Comparison of ENCODE assay signal across 8 cellular contexts in genomic region chr1:150765229-150765976, GRCh38. TPM values are rescaled to one million over a fixed set of nuclear protein-coding genes. Genes with fewer than 3 reads are reported as not detected.
DNase-seq lines count a peak whose midpoint lies in the region; ATAC-seq and TF ChIP-seq lines count a peak whose summit lies in the region.

Gene CTSS, minus strand, starts transcription at chr1:150765778. Its CDS starts 1,015 bp downstream, at chr1:150764763.

- in situ Hi-C loops in KBM-7 (cut with MboI; ENCODE audit: low pct_unique_long_range_greater_than_20kb, low sequenced_read_pairs) = no loop called here

- no peaks in the 10 kb centered on the region for H3K9me3 ChIP-seq in left ventricle myocardium inferior (replicated peaks)

- no peaks in the 10 kb centered on the region for H3K27me3 ChIP-seq in left ventricle myocardium inferior (ENCODE audit: low read depth)

- H3K4me1 ChIP-seq in left ventricle myocardium inferior = peaks cover 8% of the 10 kb centered on the region

- H3K27ac Mint-ChIP-seq in activated T-helper 1 cell treated with anti-CD3 and anti-CD28 coated beads, Interleukin-12 subunit alpha, Interleukin-12 subunit beta, Interleukin-2, Interleukin-4 antibody, amounts not matched to agents 30 ng/mL and 10 ng/mL and 1 ng/mL, durations not matched to agents 14 hours and 24 hours and 36 hours = peak within 1 kb of the TSS; percentile 94
- peak within 1 kb of the TSS; percentile 95 for H3K27ac Mint-ChIP-seq in stimulated activated effector memory CD8-positive, alpha-beta T cell treated with anti-CD3 and anti-CD28 coated beads, Interleukin-12 subunit alpha, Interleukin-12 subunit beta, amount 100 ng/mL, for 72 hours

- H3K27me3 Mint-ChIP-seq in activated T-helper 1 cell treated with anti-CD3 and anti-CD28 coated beads, Interleukin-12 subunit alpha, Interleukin-12 subunit beta, Interleukin-2, Interleukin-4 antibody, amounts not matched to agents 30 ng/mL and 10 ng/mL and 1 ng/mL, durations not matched to agents 14 hours and 24 hours and 36 hours (ENCODE audit: insufficient read depth) = peaks cover 13% of the 10 kb centered on the region

- ATAC-seq in GM21526 (IDR thresholded peaks at IDR 0.05; ENCODE audit: low FRiP score, unreplicated experiment) = peak; percentile 73
- ATAC-seq in stimulated activated effector memory CD8-positive, alpha-beta T cell treated with anti-CD3 and anti-CD28 coated beads, Interleukin-12 subunit alpha, Interleukin-12 subunit beta, amount 100 ng/mL, for 72 hours = peak; percentile 96

- H3K27ac ChIP-seq in left ventricle myocardium inferior (replicated peaks) = peak within 1 kb of the TSS; percentile 69

- peaks cover 2% of the 10 kb centered on the region for H3K9me3 Mint-ChIP-seq in activated T-helper 1 cell treated with anti-CD3 and anti-CD28 coated beads, Interleukin-12 subunit alpha, Interleukin-12 subunit beta, Interleukin-2, Interleukin-4 antibody, amounts not matched to agents 30 ng/mL and 10 ng/mL and 1 ng/mL, durations not matched to agents 14 hours and 24 hours and 36 hours
- H3K9me3 Mint-ChIP-seq in stimulated activated effector memory CD8-positive, alpha-beta T cell treated with anti-CD3 and anti-CD28 coated beads, Interleukin-12 subunit alpha, Interleukin-12 subunit beta, amount 100 ng/mL, for 72 hours = no peaks in the 10 kb centered on the region

- peaks cover 40% of the 10 kb centered on the region for H3K4me1 Mint-ChIP-seq in activated T-helper 1 cell treated with anti-CD3 and anti-CD28 coated beads, Interleukin-12 subunit alpha, Interleukin-12 subunit beta, Interleukin-2, Interleukin-4 antibody, amounts not matched to agents 30 ng/mL and 10 ng/mL and 1 ng/mL, durations not matched to agents 14 hours and 24 hours and 36 hours (ENCODE audit: low read depth)
- peaks cover 48% of the 10 kb centered on the region for H3K4me1 Mint-ChIP-seq in stimulated activated effector memory CD8-positive, alpha-beta T cell treated with anti-CD3 and anti-CD28 coated beads, Interleukin-12 subunit alpha, Interleukin-12 subunit beta, amount 100 ng/mL, for 72 hours

- H3K36me3 Mint-ChIP-seq in activated T-helper 1 cell treated with anti-CD3 and anti-CD28 coated beads, Interleukin-12 subunit alpha, Interleukin-12 subunit beta, Interleukin-2, Interleukin-4 antibody, amounts not matched to agents 30 ng/mL and 10 ng/mL and 1 ng/mL, durations not matched to agents 14 hours and 24 hours and 36 hours (ENCODE audit: low read depth) = peaks cover 23% of the 10 kb centered on the region
- peaks cover 12% of the 10 kb centered on the region for H3K36me3 Mint-ChIP-seq in stimulated activated effector memory CD8-positive, alpha-beta T cell treated with anti-CD3 and anti-CD28 coated beads, Interleukin-12 subunit alpha, Interleukin-12 subunit beta, amount 100 ng/mL, for 72 hours

- peak within 1 kb of the TSS; percentile 92 for H3K4me3 Mint-ChIP-seq in activated T-helper 1 cell treated with anti-CD3 and anti-CD28 coated beads, Interleukin-12 subunit alpha, Interleukin-12 subunit beta, Interleukin-2, Interleukin-4 antibody, amounts not matched to agents 30 ng/mL and 10 ng/mL and 1 ng/mL, durations not matched to agents 14 hours and 24 hours and 36 hours
- peak within 1 kb of the TSS; percentile 83 for H3K4me3 Mint-ChIP-seq in stimulated activated effector memory CD8-positive, alpha-beta T cell treated with anti-CD3 and anti-CD28 coated beads, Interleukin-12 subunit alpha, Interleukin-12 subunit beta, amount 100 ng/mL, for 72 hours

- peak within 1 kb of the TSS; percentile 55 for H3K4me3 ChIP-seq in left ventricle myocardium inferior

- no peaks in the 10 kb centered on the region for H3K36me3 ChIP-seq in left ventricle myocardium inferior

- TF ChIP-seq CTCF in left ventricle myocardium inferior (IDR thresholded peaks at IDR 0.05; ENCODE audit: borderline replicate concordance) = no peak

- intact Hi-C loops in activated T-helper 1 cell treated with anti-CD3 and anti-CD28 coated beads, Interleukin-12 subunit alpha, Interleukin-12 subunit beta, Interleukin-2, Interleukin-4 antibody, amounts not matched to agents 30 ng/mL and 10 ng/mL and 1 ng/mL, durations not matched to agents 14 hours and 24 hours and 36 hours (cut with micrococcal nuclease) = loop anchor here (1.0 to 5.0 kb wide), 5 partner anchors 68 to 198 kb away; partner anchors contain the start of genes ENSA and GOLPH3L
- intact Hi-C loops in left ventricle myocardium inferior (cut with micrococcal nuclease) = no loop called here

- peak; percentile 70 for DNase-seq in GF-D8 (lab: John Stamatoyannopoulos, UW)
- peak; percentile 92 for DNase-seq in KBM-7
- no peak for DNase-seq in activated T-helper 1 cell treated with anti-CD3 and anti-CD28 coated beads, Interleukin-12 subunit alpha, Interleukin-12 subunit beta, Interleukin-2, Interleukin-4 antibody, amounts not matched to agents 30 ng/mL and 10 ng/mL and 1 ng/mL, durations not matched to agents 14 hours and 24 hours and 36 hours (ENCODE audit: low spot score)
- no peak for DNase-seq in left ventricle myocardium inferior
- DNase-seq in stimulated activated effector memory CD8-positive, alpha-beta T cell treated with anti-CD3 and anti-CD28 coated beads, Interleukin-12 subunit alpha, Interleukin-12 subunit beta, amount 100 ng/mL, for 72 hours (ENCODE audit: low spot score in 2 of 2) = no peak
- no peak for DNase-seq in NCI-H1930 (lab: John Stamatoyannopoulos, UW)
- DNase-seq in stimulated activated naive CD4-positive, alpha-beta T cell treated with Interleukin-2 at 50 U/mL for 16 hours (lab: John Stamatoyannopoulos, UW) = no peak

RNA-seq across cellular contexts. Expression of gene CTSS, which starts in this region (rescaled TPM):
- total RNA-seq in activated T-helper 1 cell treated with anti-CD3 and anti-CD28 coated beads, Interleukin-12 subunit alpha, Interleukin-12 subunit beta, Interleukin-2, Interleukin-4 antibody, amounts not matched to agents 30 ng/mL and 10 ng/mL and 1 ng/mL, durations not matched to agents 14 hours and 24 hours and 36 hours = 31.7 and 34.2 TPM in 2 replicates
- 27.5 TPM for total RNA-seq in left ventricle myocardium inferior

Comparison
In these comparisons a context has a peak if more than half of its experiments do, and no peak if none do; other contexts are left out.
1. DNase-seq: peak in GF-D8 (single experiment) and KBM-7 (single experiment); none in activated T-helper 1 cell treated with anti-CD3 and anti-CD28 coated beads, Interleukin-12 subunit alpha, Interleukin-12 subunit beta, Interleukin-2, Interleukin-4 antibody, amounts not matched to agents 30 ng/mL and 10 ng/mL and 1 ng/mL, durations not matched to agents 14 hours and 24 hours and 36 hours (single experiment), left ventricle myocardium inferior (single experiment), stimulated activated effector memory CD8-positive, alpha-beta T cell treated with anti-CD3 and anti-CD28 coated beads, Interleukin-12 subunit alpha, Interleukin-12 subunit beta, amount 100 ng/mL, for 72 hours (0 of 2), NCI-H1930 (0 of 2) and stimulated activated naive CD4-positive, alpha-beta T cell treated with Interleukin-2 at 50 U/mL for 16 hours (single experiment).